Comparison of ENCODE assay signal across 11 cellular contexts in genomic region chr4:123547167-123547817, GRCh38.
DNase-seq lines count a peak whose midpoint lies in the region; ATAC-seq and TF ChIP-seq lines count a peak whose summit lies in the region.
"Had no signal": no experiment of that assay in that cellular context is flagged by ENCODE, and none has a peak within 500 bp of the region (broad histone marks: within the 10 kb centered on the region; RNA-seq: fewer than 3 reads in every experiment).

No MANE protein-coding gene starts in this region.

- H3K4me1 ChIP-seq in HCT116 (ENCODE audit: control insufficient read depth in 1 of 2, insufficient read depth in 2 of 2, low read length in 2 of 2) = peaks cover 3 to 11% of the 10 kb centered on the region in 2 experiments; a peak in 2 of 4 replicates

- no peaks in the 10 kb centered on the region for H4K20me1 ChIP-seq in HCT116 (ENCODE audit: insufficient read depth)

- ATAC-seq in HCT116 (peak; percentile 79), GM19023 (IDR thresholded peaks at IDR 0.05; ENCODE audit: unreplicated experiment) (no peak)
- ATAC-seq in stimulated activated naive CD8-positive, alpha-beta T cell treated with anti-CD3 and anti-CD28 coated beads, Interleukin-15, Interleukin-2, amounts not matched to agents 100 U/mL and 50 U/mL, for 24 hours = no peak
- ATAC-seq: activated T-cell treated with anti-CD3 and anti-CD28 coated beads, Interleukin-2, amount 50 U/mL, for 72 hours had no signal

- BruUV-seq in HCT116 (replicated peaks; lab: Mats Ljungman, UMichigan) = no TSS peak

- H3K9ac ChIP-seq in HCT116 (ENCODE audit: low read length) = no peak overlapping the region

- peaks cover 2% of the 10 kb centered on the region for H3K9me3 Mint-ChIP-seq in progenitor cell of endocrine pancreas (ENCODE audit: low read depth)

- TF ChIP-seq POLR2A in HCT116 (IDR thresholded peaks at IDR 0.05; ENCODE audit: borderline replicate concordance, extremely low read depth, insufficient read depth, insufficient read length) = no peak

- H3K36me3 Mint-ChIP-seq in progenitor cell of endocrine pancreas (ENCODE audit: insufficient read depth) = peaks cover 2% of the 10 kb centered on the region

- H3K27ac ChIP-seq in HCT116 (ENCODE audit: low read depth, low read length) = no peak overlapping the region

- H3K4me3 Mint-ChIP-seq in progenitor cell of endocrine pancreas (ENCODE audit: low read depth) = peak overlapping the region; percentile 73
- H3K4me3 Mint-ChIP-seq: activated T-cell treated with anti-CD3 and anti-CD28 coated beads, Interleukin-2, amount 50 U/mL, for 72 hours; naive B cell had no signal

- H3K4me2 ChIP-seq in HCT116 (ENCODE audit: low read length) = peak overlapping the region; percentile 45

- no peaks in the 10 kb centered on the region for H3K79me2 ChIP-seq in HCT116 (ENCODE audit: insufficient read depth, low read length)

- peak overlapping the region; percentile 97 for H3K27ac Mint-ChIP-seq in progenitor cell of endocrine pancreas
- H3K27ac Mint-ChIP-seq: activated T-cell treated with anti-CD3 and anti-CD28 coated beads, Interleukin-2, amount 50 U/mL, for 72 hours had no signal

- H3K4me1 Mint-ChIP-seq in progenitor cell of endocrine pancreas (ENCODE audit: low read depth) = peaks cover 38% of the 10 kb centered on the region

- no peaks in the 10 kb centered on the region for H3K9me2 ChIP-seq in HCT116 (ENCODE audit: insufficient read depth)

- no peak overlapping the region; a peak in 1 of 4 replicates for H3K4me3 ChIP-seq in HCT116 (replicated peaks in 1 of 2; ENCODE audit: low read depth in 1 of 2, low read length in 2 of 2)

- H3K27me3 ChIP-seq in HCT116 (ENCODE audit: insufficient read depth, low read length) = no peaks in the 10 kb centered on the region

- no peak for TF ChIP-seq RAD21 in HCT116 (IDR thresholded peaks at IDR 0.05; ENCODE audit: low read depth)

- no peaks in the 10 kb centered on the region for H3K9me3 ChIP-seq in HCT116 (ENCODE audit: control insufficient read depth in 1 of 2, insufficient read depth in 1 of 2, low read depth in 1 of 2, low read length in 2 of 2)

- no peaks in the 10 kb centered on the region for H3K27me3 Mint-ChIP-seq in progenitor cell of endocrine pancreas

- TF ChIP-seq CTCF in HCT116 (IDR thresholded peaks at IDR 0.05 in 2 of 3, conservative IDR thresholded peaks at IDR 0.05 in 1 of 3; ENCODE audit: borderline replicate concordance in 1 of 3, insufficient read depth in 1 of 3, low read depth in 2 of 3, low read length in 2 of 3) (no peak), progenitor cell of endocrine pancreas (IDR thresholded peaks at IDR 0.05; ENCODE audit: unreplicated experiment) (no peak)

- RAD21 ChIA-PET in HCT116 (lab: Charles Lee; ENCODE audit: low non-redundant PET in 1 of 2, low total read pairs in 2 of 2, uncharacterized antibody in 2 of 2, unreplicated experiment in 2 of 2) = no interaction called here

- DNase-seq in HCT116 (ENCODE audit: low read depth, low spot score) = no peak
- peak; percentile 91 for DNase-seq in NCI-H526 treated with DMSO at 0.1 percent for 48 hours (lab: John Stamatoyannopoulos, UW)
- DNase-seq in iPS DF 4.7 (ENCODE audit: extremely low read depth, low spot score) = peak; percentile 62
- peak; percentile 56 for DNase-seq in progenitor cell of endocrine pancreas (ENCODE audit: low spot score, unreplicated experiment)
- no peak for DNase-seq in SHP77 treated with DMSO at 0.1 percent for 48 hours (lab: John Stamatoyannopoulos, UW)
- DNase-seq in stimulated activated CD4-positive, alpha-beta T cell treated with anti-CD3 and anti-CD28 coated beads, Interleukin-12 subunit alpha, Interleukin-12 subunit beta, amount 100 ng/mL, for 4 hours = no peak
- no peak for DNase-seq in stimulated activated naive CD8-positive, alpha-beta T cell treated with anti-CD3 and anti-CD28 coated beads, Interleukin-15, Interleukin-2, amounts not matched to agents 100 U/mL and 50 U/mL, for 24 hours
- DNase-seq: activated T-cell treated with anti-CD3 and anti-CD28 coated beads, Interleukin-2, amount 50 U/mL, for 72 hours; naive B cell; stimulated activated CD4-positive, alpha-beta T cell treated with anti-CD3 and anti-CD28 coated beads, Interleukin-1b, Interleukin-23, amount 100 ng/mL, for 48 hours had no signal

- POLR2A ChIA-PET in HCT116 (lab: Charles Lee) = no interaction called here

- peak overlapping the region; percentile 6 for H2AFZ ChIP-seq in HCT116 (ENCODE audit: low read depth, low read length, poor library complexity, severe bottlenecking)

- CTCF ChIA-PET in HCT116 (lab: Charles Lee) = no interaction called here

- intact Hi-C loops in HCT116 (cut with micrococcal nuclease) = no loop called here

- H3K36me3 ChIP-seq in HCT116 (ENCODE audit: control insufficient read depth in 1 of 2, insufficient read depth in 2 of 2, low read length in 2 of 2) = no peaks in the 10 kb centered on the region

TF ChIP-seq in HCT116, 20 proteins besides CTCF, POLR2A, EP300 and RAD21:
- TF ChIP-seq EZH2phosphoT487 (IDR thresholded peaks at IDR 0.05; ENCODE audit: borderline replicate concordance) (no peak), CBX3 (IDR thresholded peaks at IDR 0.05; ENCODE audit: low read depth) (peak; percentile 38; the same call in 1 of the 2 replicates), MAX (IDR thresholded peaks at IDR 0.05) (peak; percentile 64; the same call in 1 of the 2 replicates)
TF ChIP-seq in HCT116: peak in this region for 2.

Comparison
In these comparisons a context has a peak if more than half of its experiments do, and no peak if none do; other contexts are left out.
1. DNase-seq: peak in NCI-H526 treated with DMSO at 0.1 percent for 48 hours (single experiment), iPS DF 4.7 (single experiment) and progenitor cell of endocrine pancreas (single experiment); none in HCT116 (single experiment), SHP77 treated with DMSO at 0.1 percent for 48 hours (single experiment), stimulated activated CD4-positive, alpha-beta T cell treated with anti-CD3 and anti-CD28 coated beads, Interleukin-12 subunit alpha, Interleukin-12 subunit beta, amount 100 ng/mL, for 4 hours (single experiment) and stimulated activated naive CD8-positive, alpha-beta T cell treated with anti-CD3 and anti-CD28 coated beads, Interleukin-15, Interleukin-2, amounts not matched to agents 100 U/mL and 50 U/mL, for 24 hours (single experiment).